Comparison of ENCODE assay signal across 7 cellular contexts in the genomic region with DNA sequence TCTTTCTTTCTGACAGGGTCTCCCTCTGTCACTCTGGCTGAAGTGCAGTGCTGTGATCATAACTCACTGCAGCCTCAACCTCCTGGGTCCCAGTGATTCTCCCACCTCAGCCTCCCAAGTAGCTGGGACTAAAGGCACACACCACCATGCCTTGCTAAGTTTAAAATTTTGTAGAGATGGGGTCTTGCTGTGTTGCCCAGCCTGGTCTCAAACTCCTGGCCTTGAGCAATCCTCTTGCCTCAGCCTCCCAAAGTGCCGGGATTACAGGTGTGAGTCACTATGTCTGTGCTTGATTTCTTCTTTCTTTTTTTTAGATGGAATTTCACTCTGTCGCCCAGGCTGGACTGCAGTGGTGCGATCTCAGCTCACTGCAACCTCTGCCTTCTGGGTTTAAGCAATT. TPM values are rescaled to one million over a fixed set of nuclear protein-coding genes. Genes with fewer than 3 reads are reported as not detected.
"Had no signal": no experiment of that assay in that cellular context is flagged by ENCODE, and none has a peak within 500 bp of the region (broad histone marks: within the 10 kb centered on the region; RNA-seq: fewer than 3 reads in every experiment).

No MANE protein-coding gene starts in this region.

RNA-seq across cellular contexts. Expression of gene ASPDH, which starts 14.3 kb away (rescaled TPM):
- total RNA-seq: GM23248, GM23338, H1, H4, H7, H9, HFFc6 had no signal
- polyA plus RNA-seq: GM23248, GM23338, H1 had no signal

RNA-seq across cellular contexts. Expression of gene LRRC4B, which starts 40.2 kb away (rescaled TPM):
- total RNA-seq: GM23248 had no signal
- polyA plus RNA-seq: GM23248 had no signal

RNA-seq across cellular contexts. Expression of gene GARIN5A, which starts 51.4 kb away (rescaled TPM):
- total RNA-seq: GM23248 had no signal
